Comparison of ENCODE assay signal across 31 cellular contexts in genomic region chr17:45347451-45347850, GRCh38.
"Had no signal": no experiment of that assay in that cellular context is flagged by ENCODE, and none has a peak within 500 bp of the region (broad histone marks: within the 10 kb centered on the region; RNA-seq: fewer than 3 reads in every experiment).

No MANE protein-coding gene starts in this region.

- H3K4me3 Mint-ChIP-seq: activated CD4-positive, alpha-beta T cell treated with anti-CD3 and anti-CD28 coated beads, Interleukin-2, amount 10 ng/mL, durations not matched to agents 24 days and 14 days; activated CD8-positive, alpha-beta T cell treated with anti-CD3 and anti-CD28 coated beads for 36 hours; activated naive CD4-positive, alpha-beta T cell treated with anti-CD3 and anti-CD28 coated beads for 36 hours; activated T-cell treated with anti-CD3 and anti-CD28 coated beads, Interleukin-2, amount 50 U/mL, for 24 hours; brain; central memory CD8-positive, alpha-beta T cell; T-helper 1 cell treated with Interleukin-12 subunit alpha and Interleukin-12 subunit beta and Interleukin-4 antibody, amounts not matched to agents 30 μg/mL and 1 μg/mL, for 36 hours; T-helper 2 cell treated with Interferon-gamma antibody and Interleukin-4, amounts not matched to agents 5 μg/mL and 100 μg/mL, for 36 hours had no signal

- ATAC-seq: activated CD8-positive, alpha-beta T cell treated with anti-CD3 and anti-CD28 coated beads for 36 hours; activated naive CD4-positive, alpha-beta T cell treated with anti-CD3 and anti-CD28 coated beads, Interleukin-2, amount 50 U/mL, for 72 hours had no signal

- H3K4me1 Mint-ChIP-seq: central memory CD8-positive, alpha-beta T cell had no signal

- H3K9me3 Mint-ChIP-seq: central memory CD8-positive, alpha-beta T cell had no signal

- H3K36me3 ChIP-seq: adrenal gland, MG63, SJCRH30 had no signal

- H3K27me3 ChIP-seq: adrenal gland, MG63, SJCRH30 had no signal

- H3K4me3 ChIP-seq: adrenal gland, MG63, SJCRH30, SK-N-MC had no signal

- H3K27me3 Mint-ChIP-seq: activated CD8-positive, alpha-beta T cell treated with anti-CD3 and anti-CD28 coated beads for 36 hours; activated T-cell treated with anti-CD3 and anti-CD28 coated beads, Interleukin-2, amount 50 U/mL, for 24 hours had no signal

- DNase-seq: activated CD4-positive, alpha-beta T cell treated with anti-CD3 and anti-CD28 coated beads, Interleukin-2, amount 10 ng/mL, durations not matched to agents 24 days and 14 days; activated CD4-positive, alpha-beta T cell treated with anti-CD3 and anti-CD28 coated beads, Interleukin-2, amount 50 U/mL, for 4 hours; activated CD8-positive, alpha-beta T cell treated with anti-CD3 and anti-CD28 coated beads for 36 hours; activated gamma-delta T cell treated with Interleukin-2 at 50 U/mL for 16 hours; activated naive CD4-positive, alpha-beta T cell treated with anti-CD3 and anti-CD28 coated beads for 36 hours; activated T-cell treated with anti-CD3 and anti-CD28 coated beads, Interleukin-2, amount 50 U/mL, for 24 hours; anterior cingulate cortex; Kasumi-1; KG1; MG63; NCI-H1048; NCI-H1105 treated with DMSO at 0.1 percent for 48 hours; NCI-H1436; NCI-H1694; NCI-H1930; NCI-H2081 treated with DMSO at 0.1 percent for 48 hours; NCI-H345; NCI-H526; NCI-H748 treated with DMSO at 0.1 percent for 48 hours; NK-92 treated with Interleukin-12 subunit alpha and Interleukin-12 subunit beta, amount 100 ng/mL, for 24 hours; OCI-M1; SHP77; SJCRH30 had no signal

- H3K4me1 ChIP-seq: SJCRH30 had no signal

- H3K27ac Mint-ChIP-seq: activated CD4-positive, alpha-beta T cell treated with anti-CD3 and anti-CD28 coated beads, Interleukin-2, amount 10 ng/mL, durations not matched to agents 24 days and 14 days; activated CD8-positive, alpha-beta T cell treated with anti-CD3 and anti-CD28 coated beads for 36 hours; activated naive CD4-positive, alpha-beta T cell treated with anti-CD3 and anti-CD28 coated beads for 36 hours; activated naive CD4-positive, alpha-beta T cell treated with anti-CD3 and anti-CD28 coated beads, Interleukin-2, amount 50 U/mL, for 72 hours; activated T-cell treated with anti-CD3 and anti-CD28 coated beads, Interleukin-2, amount 50 U/mL, for 24 hours; activated T-helper 2 cell treated with anti-CD3 and anti-CD28 coated beads, Interferon-gamma antibody, Interleukin-2, Interleukin-4, amounts not matched to agents 10 μg/mL and 5 μg/mL and 100 μg/mL, durations not matched to agents 14 hours and 24 hours and 36 hours; T-helper 1 cell treated with Interleukin-12 subunit alpha and Interleukin-12 subunit beta and Interleukin-4 antibody, amounts not matched to agents 30 μg/mL and 1 μg/mL, for 36 hours; T-helper 2 cell treated with Interferon-gamma antibody and Interleukin-4, amounts not matched to agents 5 μg/mL and 100 μg/mL, for 36 hours had no signal

- H3K9me3 ChIP-seq: adrenal gland, MG63, SJCRH30 had no signal

- H3K36me3 Mint-ChIP-seq: brain had no signal

- H3K27ac ChIP-seq: adrenal gland, SJCRH30, SK-N-MC had no signal
